8 cellular contexts compared by ENCODE assay signal in genomic region chr2:48415765-48416515, GRCh38. TPM values are rescaled to one million over a fixed set of nuclear protein-coding genes. Genes with fewer than 3 reads are reported as not detected.
A peak's percentile ranks its signal among the peaks of the same experiment; 100 is the strongest.
DNase-seq lines count a peak whose midpoint lies in the region; ATAC-seq and TF ChIP-seq lines count a peak whose summit lies in the region.

No MANE protein-coding gene starts in this region.

- no peak overlapping the region for H3K9ac ChIP-seq in parathyroid adenoma

- H3K4me1 ChIP-seq in ectodermal cell (ENCODE audit: control insufficient read depth, insufficient read depth, low read length) = peaks cover 16% of the 10 kb centered on the region
- H3K4me1 ChIP-seq in parathyroid adenoma = peaks cover 3% of the 10 kb centered on the region

- H3K4me3 ChIP-seq in ectodermal cell (ENCODE audit: insufficient read depth, low read depth, low read length) (no peak overlapping the region), parathyroid adenoma (ENCODE audit: low read depth, low read length) (no peak overlapping the region)

- H3K27ac ChIP-seq in KOPT-K1 (ENCODE audit: low read depth, low read length, poor library complexity, severe bottlenecking) (peak overlapping the region; percentile 24), ectodermal cell (ENCODE audit: insufficient read depth, low read depth, low read length, poor library complexity, severe bottlenecking) (peak overlapping the region; percentile 81), parathyroid adenoma (no peak overlapping the region)

- DNase-seq in DMS 273 (lab: John Stamatoyannopoulos, UW; ENCODE audit: unreplicated experiment) (peak; percentile 39), DMS 273 treated with DMSO at 0.1 percent for 48 hours (lab: John Stamatoyannopoulos, UW) (no peak), NCI-H510A treated with DMSO at 0.1 percent for 48 hours (lab: John Stamatoyannopoulos, UW) (no peak), NCI-H146 (lab: John Stamatoyannopoulos, UW) (no peak)

- no peak for ATAC-seq in GM21526 (IDR thresholded peaks at IDR 0.05; ENCODE audit: low FRiP score, unreplicated experiment)

- H3K79me2 ChIP-seq in parathyroid adenoma = no peaks in the 10 kb centered on the region

- 75 to 76% methylated on average over 4 of the region's 4 CpGs for WGBS in ectodermal cell, 2 experiments

- H3K36me3 ChIP-seq in KOPT-K1 (ENCODE audit: insufficient read depth, low read length) (no peaks in the 10 kb centered on the region), ectodermal cell (ENCODE audit: control insufficient read depth, insufficient read depth, low read length) (no peaks in the 10 kb centered on the region), parathyroid adenoma (ENCODE audit: control insufficient read depth, insufficient read depth, low read length) (no peaks in the 10 kb centered on the region)

- no peak for TF ChIP-seq CTCF in parathyroid adenoma (IDR thresholded peaks at IDR 0.05)

- H2AFZ ChIP-seq in parathyroid adenoma = peak overlapping the region; percentile 25

- no peaks in the 10 kb centered on the region for H3K27me3 ChIP-seq in ectodermal cell (ENCODE audit: control insufficient read depth, insufficient read depth, low read length, poor library complexity, severe bottlenecking)
- no peaks in the 10 kb centered on the region for H3K27me3 ChIP-seq in parathyroid adenoma (ENCODE audit: control insufficient read depth, insufficient read depth, low read length)

- H3K4me2 ChIP-seq in parathyroid adenoma (ENCODE audit: low read length) = no peak overlapping the region

- no peaks in the 10 kb centered on the region for H3K9me3 ChIP-seq in KOPT-K1 (ENCODE audit: insufficient read depth, low read length, poor library complexity, severe bottlenecking)
- H3K9me3 ChIP-seq in ectodermal cell (ENCODE audit: control insufficient read depth, low read length) = no peaks in the 10 kb centered on the region
- no peaks in the 10 kb centered on the region for H3K9me3 ChIP-seq in parathyroid adenoma (ENCODE audit: control insufficient read depth, low read length)

RNA-seq across cellular contexts. Expression of gene PPP1R21, which starts 24.6 kb away (rescaled TPM):
- polyA plus RNA-seq in ectodermal cell (2013, experiment 1 of 4) = 16.8 TPM
- polyA plus RNA-seq in ectodermal cell (2013, experiment 2 of 4) = 17.1 TPM
- polyA plus RNA-seq in ectodermal cell (2013, experiment 3 of 4) = 12.5 TPM
- polyA plus RNA-seq in ectodermal cell (2013, experiment 4 of 4) = 17.0 TPM
